20 cellular contexts compared by ENCODE assay signal in genomic region chr7:80890839-80891544, GRCh38. TPM values are rescaled to one million over a fixed set of nuclear protein-coding genes. Genes with fewer than 3 reads are reported as not detected.
A peak's percentile ranks its signal among the peaks of the same experiment; 100 is the strongest.
DNase-seq lines count a peak whose midpoint lies in the region; ATAC-seq and TF ChIP-seq lines count a peak whose summit lies in the region.
"Had no signal": no experiment of that assay in that cellular context is flagged by ENCODE, and none has a peak within 500 bp of the region (broad histone marks: within the 10 kb centered on the region; RNA-seq: fewer than 3 reads in every experiment).

No MANE protein-coding gene starts in this region.

- H3K36me3 ChIP-seq in ACC112 (ENCODE audit: insufficient read depth, low read length) (peaks cover 7% of the 10 kb centered on the region), osteoblast (ENCODE audit: insufficient read depth, low read length) (peaks cover 6% of the 10 kb centered on the region), BE2C (no peaks in the 10 kb centered on the region)

- H3K27me3 ChIP-seq in ACC112 (ENCODE audit: insufficient read depth, low read length) (no peaks in the 10 kb centered on the region), osteoblast (ENCODE audit: insufficient read depth, low read length) (no peaks in the 10 kb centered on the region), BE2C (no peaks in the 10 kb centered on the region)
- H3K27me3 ChIP-seq: heart right ventricle had no signal

- H3K36me3 Mint-ChIP-seq in chondrocyte (ENCODE audit: low read depth): no peaks in the 10 kb centered on the region
- H3K36me3 Mint-ChIP-seq: activated naive CD4-positive, alpha-beta T cell treated with anti-CD3 and anti-CD28 coated beads, Interleukin-2, amount 10 ng/mL, durations not matched to agents 7 days and 5 days had no signal

- H3K4me1 ChIP-seq in ACC112 (ENCODE audit: control insufficient read depth, insufficient read depth, low read length, unreplicated experiment) (peaks cover 20% of the 10 kb centered on the region), osteoblast (ENCODE audit: insufficient read depth, low read length) (peaks cover 21% of the 10 kb centered on the region), BE2C (peaks cover 7% of the 10 kb centered on the region)

- H3K27ac ChIP-seq in ACC112 (ENCODE audit: low read depth, low read length) (peak overlapping the region; percentile 41), osteoblast (ENCODE audit: low read depth, low read length) (no peak overlapping the region)

- H3K9me3 ChIP-seq in osteoblast (ENCODE audit: low read depth, low read length) (no peaks in the 10 kb centered on the region), BE2C (no peaks in the 10 kb centered on the region)
- H3K9me3 ChIP-seq: heart right ventricle had no signal

- peak overlapping the region; percentile 54 for H3K27ac Mint-ChIP-seq in chondrocyte (ENCODE audit: unreplicated experiment)
- H3K27ac Mint-ChIP-seq in stimulated activated naive CD8-positive, alpha-beta T cell treated with anti-CD3 and anti-CD28 coated beads, Interleukin-15, amount 100 ng/mL, for 72 hours: no peak overlapping the region
- H3K27ac Mint-ChIP-seq: activated naive CD4-positive, alpha-beta T cell treated with anti-CD3 and anti-CD28 coated beads, Interleukin-2, amount 10 ng/mL, durations not matched to agents 7 days and 5 days; immature natural killer cell had no signal

- H3K27me3 Mint-ChIP-seq in chondrocyte (ENCODE audit: low read depth): no peaks in the 10 kb centered on the region
- no peaks in the 10 kb centered on the region for H3K27me3 Mint-ChIP-seq in stimulated activated naive CD8-positive, alpha-beta T cell treated with anti-CD3 and anti-CD28 coated beads, Interleukin-15, amount 100 ng/mL, for 72 hours
- H3K27me3 Mint-ChIP-seq: activated naive CD4-positive, alpha-beta T cell treated with anti-CD3 and anti-CD28 coated beads, Interleukin-2, amount 10 ng/mL, durations not matched to agents 7 days and 5 days had no signal

- peak overlapping the region; percentile 31 for H3K4me2 ChIP-seq in osteoblast (ENCODE audit: insufficient read depth, low read length)

- no peak for TF ChIP-seq CTCF in chondrocyte (IDR thresholded peaks at IDR 0.05)
- no peak for TF ChIP-seq CTCF in osteoblast (IDR thresholded peaks at IDR 0.05; ENCODE audit: extremely low read depth, low read depth, low read length)
- TF ChIP-seq CTCF in BE2C (IDR thresholded peaks at IDR 0.05; ENCODE audit: low read depth, low read length): no peak

- peaks cover 32% of the 10 kb centered on the region for H3K4me1 Mint-ChIP-seq in chondrocyte (ENCODE audit: low read depth)
- H3K4me1 Mint-ChIP-seq in stimulated activated naive CD8-positive, alpha-beta T cell treated with anti-CD3 and anti-CD28 coated beads, Interleukin-15, amount 100 ng/mL, for 72 hours: no peaks in the 10 kb centered on the region
- H3K4me1 Mint-ChIP-seq: activated naive CD4-positive, alpha-beta T cell treated with anti-CD3 and anti-CD28 coated beads, Interleukin-2, amount 10 ng/mL, durations not matched to agents 7 days and 5 days had no signal

- no peak overlapping the region for H3K4me3 Mint-ChIP-seq in chondrocyte (ENCODE audit: unreplicated experiment)
- H3K4me3 Mint-ChIP-seq in stimulated activated naive CD8-positive, alpha-beta T cell treated with anti-CD3 and anti-CD28 coated beads, Interleukin-15, amount 100 ng/mL, for 72 hours: no peak overlapping the region
- H3K4me3 Mint-ChIP-seq: activated naive CD4-positive, alpha-beta T cell treated with anti-CD3 and anti-CD28 coated beads, Interleukin-2, amount 10 ng/mL, durations not matched to agents 7 days and 5 days; activated T-cell treated with anti-CD3 and anti-CD28 coated beads, Interleukin-2, amount 50 U/mL, for 4 hours; immature natural killer cell had no signal

- H2AFZ ChIP-seq in ACC112 (ENCODE audit: low read length, unreplicated experiment) (peak overlapping the region; percentile 0), osteoblast (ENCODE audit: low read length) (peak overlapping the region; percentile 10)

- DNase-seq in NCI-H82 (lab: John Stamatoyannopoulos, UW) (peak; percentile 51), chondrocyte (ENCODE audit: low spot score) (no peak), osteoblast (ENCODE audit: insufficient read length, low spot score, missing footprints) (no peak), BE2C (no peak), globus pallidus (ENCODE audit: low spot score) (no peak)
- DNase-seq in stimulated activated naive CD8-positive, alpha-beta T cell treated with anti-CD3 and anti-CD28 coated beads, Interleukin-15, amount 100 ng/mL, for 72 hours: no peak
- DNase-seq: activated CD4-positive, alpha-beta T cell treated with anti-CD3 and anti-CD28 coated beads for 1 hour; activated naive CD4-positive, alpha-beta T cell treated with anti-CD3 and anti-CD28 coated beads, Interleukin-2, amount 10 ng/mL, durations not matched to agents 7 days and 5 days; activated T-cell treated with anti-CD3 and anti-CD28 coated beads, Interleukin-2, amount 50 U/mL, for 4 hours; DMS153; GF-D8; heart right ventricle; immature natural killer cell; NCI-H1048; NCI-H2029 treated with DMSO at 0.1 percent for 48 hours; NCI-H446; RPMI8226; stimulated activated CD4-positive, alpha-beta T cell treated with anti-CD3 and anti-CD28 coated beads, Interleukin-15, amount 100 ng/mL, for 24 hours had no signal

- no peak for ATAC-seq in GM19463 (IDR thresholded peaks at IDR 0.05; ENCODE audit: unreplicated experiment)
- ATAC-seq in stimulated activated naive CD8-positive, alpha-beta T cell treated with anti-CD3 and anti-CD28 coated beads, Interleukin-15, amount 100 ng/mL, for 72 hours: no peak
- ATAC-seq: activated T-cell treated with anti-CD3 and anti-CD28 coated beads, Interleukin-2, amount 50 U/mL, for 4 hours; heart right ventricle had no signal

- H3K79me2 ChIP-seq in ACC112 (ENCODE audit: control insufficient read depth, insufficient read depth, low read length, unreplicated experiment): peaks cover 57% of the 10 kb centered on the region
- peaks cover 40% of the 10 kb centered on the region for H3K79me2 ChIP-seq in osteoblast (ENCODE audit: insufficient read depth, low read length)

- H4K20me1 ChIP-seq in osteoblast (ENCODE audit: insufficient read depth, low read length): no peaks in the 10 kb centered on the region

- no peaks in the 10 kb centered on the region for H3K9me3 Mint-ChIP-seq in chondrocyte (ENCODE audit: low read depth)
- no peaks in the 10 kb centered on the region for H3K9me3 Mint-ChIP-seq in stimulated activated naive CD8-positive, alpha-beta T cell treated with anti-CD3 and anti-CD28 coated beads, Interleukin-15, amount 100 ng/mL, for 72 hours
- H3K9me3 Mint-ChIP-seq: activated naive CD4-positive, alpha-beta T cell treated with anti-CD3 and anti-CD28 coated beads, Interleukin-2, amount 10 ng/mL, durations not matched to agents 7 days and 5 days had no signal

- H3K4me3 ChIP-seq in ACC112 (ENCODE audit: low read depth, low read length): peak overlapping the region; percentile 56
- no peak overlapping the region for H3K4me3 ChIP-seq in osteoblast (ENCODE audit: insufficient read depth, low read length)
- H3K4me3 ChIP-seq in BE2C (ENCODE audit: low read depth, low read length): no peak overlapping the region
- H3K4me3 ChIP-seq: heart right ventricle had no signal

RNA-seq across cellular contexts. Expression of gene SEMA3C, which starts 27.9 kb away (rescaled TPM):
- 77.4 to 155 TPM (median 80.0 TPM) in 3 replicates for total RNA-seq in chondrocyte
- 388 and 421 TPM in 2 replicates for total RNA-seq in osteoblast
- polyA plus RNA-seq in BE2C (2012; ENCODE audit: insufficient read depth, insufficient read length, low read depth): 5.1 TPM
